Comparison of ENCODE assay signal across 18 cellular contexts in the genomic region with DNA sequence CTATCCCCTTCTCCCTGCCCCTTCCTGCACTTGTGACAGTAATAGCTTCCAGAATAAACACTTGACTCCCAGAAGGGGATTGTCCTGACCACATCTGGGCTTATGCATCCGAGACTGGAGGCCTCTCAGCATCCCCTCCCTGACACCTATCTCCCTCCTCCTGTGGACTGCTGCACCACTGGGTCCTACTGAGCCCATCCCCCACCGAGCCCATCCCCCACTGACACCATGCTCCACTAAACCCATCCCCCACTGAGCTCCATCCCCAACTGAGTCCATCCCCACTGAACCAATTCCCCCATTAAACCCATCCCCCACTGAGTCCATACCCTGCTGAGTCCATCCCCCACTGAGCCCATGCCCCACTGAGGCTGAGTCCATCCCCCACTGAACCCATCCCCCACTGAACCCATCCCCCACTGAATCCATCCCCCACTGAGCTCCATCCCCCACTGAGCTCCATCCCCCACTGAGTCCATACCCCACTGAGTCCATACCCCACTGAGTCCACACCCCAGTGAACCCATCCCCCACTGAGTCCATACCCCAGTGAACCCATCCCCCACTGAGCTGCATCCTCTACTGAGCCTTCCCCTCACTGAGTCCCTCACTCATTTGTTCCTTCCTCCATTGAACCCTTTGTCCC. TPM values are rescaled to one million over a fixed set of nuclear protein-coding genes. Genes with fewer than 3 reads are reported as not detected.
DNase-seq lines count a peak whose midpoint lies in the region; ATAC-seq and TF ChIP-seq lines count a peak whose summit lies in the region.
"Had no signal": no experiment of that assay in that cellular context is flagged by ENCODE, and none has a peak within 500 bp of the region (broad histone marks: within the 10 kb centered on the region; RNA-seq: fewer than 3 reads in every experiment).

No MANE protein-coding gene starts in this region.

- H2AFZ ChIP-seq in SK-N-SH (ENCODE audit: low read depth) = no peak overlapping the region

- no peak overlapping the region for H3K4me3 Mint-ChIP-seq in activated T-helper 17 cell treated with anti-CD3 and anti-CD28 coated beads, Interleukin-2, amount 50 U/mL, for 72 hours
- no peak overlapping the region for H3K4me3 Mint-ChIP-seq in activated T-cell treated with anti-CD3 and anti-CD28 coated beads, Interleukin-2, amount 50 U/mL, for 4 hours
- H3K4me3 Mint-ChIP-seq: activated naive CD8-positive, alpha-beta T cell treated with anti-CD3 and anti-CD28 coated beads for 36 hours; dendritic cell treated with granulocyte-macrophage colony-stimulating factor and Interleukin-4, amounts not matched to agents 40 ng/mL and 50 ng/mL, for 4 days; memory B cell; nephron; stimulated activated naive CD8-positive, alpha-beta T cell treated with anti-CD3 and anti-CD28 coated beads, Interleukin-15, Interleukin-2, amounts not matched to agents 100 ng/mL and 50 ng/mL, for 24 hours had no signal

- POLR2A ChIA-PET in SK-N-SH (lab: Yijun Ruan, JAX) = interaction anchor here (0.6 kb wide), 1 partner anchor 10 kb away, joined by 3 read pairs; no protein-coding TSS in a partner anchor

- TF ChIP-seq CTCF in SK-N-SH (IDR thresholded peaks at IDR 0.05) (no peak), spleen (IDR thresholded peaks at IDR 0.05 in 8 of 11, conservative IDR thresholded peaks at IDR 0.05 in 3 of 11) (no peak)

- H3K9ac ChIP-seq in SK-N-SH = no peak overlapping the region

- CTCF ChIA-PET in SK-N-SH (lab: Yijun Ruan, JAX) = interaction anchor here (0.6 to 8.1 kb wide), 6 partner anchors 8 to 814 kb away, joined by 3 to 143 read pairs (median 4); a partner anchor contains a TSS

- H3K36me3 ChIP-seq in SK-N-SH (replicated peaks in 1 of 2; ENCODE audit: control insufficient read depth in 1 of 2, insufficient read depth in 2 of 2, low read length in 1 of 2) = no peaks in the 10 kb centered on the region
- no peaks in the 10 kb centered on the region for H3K36me3 ChIP-seq in H7 (replicated peaks; ENCODE audit: control insufficient read depth, insufficient read depth, low read length)
- no peaks in the 10 kb centered on the region for H3K36me3 ChIP-seq in spleen
- H3K36me3 ChIP-seq: brain microvascular endothelial cell, SJSA1 had no signal

- H3K36me3 Mint-ChIP-seq in activated T-helper 17 cell treated with anti-CD3 and anti-CD28 coated beads, Interleukin-2, amount 50 U/mL, for 72 hours (ENCODE audit: low read depth) = no peaks in the 10 kb centered on the region
- H3K36me3 Mint-ChIP-seq in activated T-cell treated with anti-CD3 and anti-CD28 coated beads, Interleukin-2, amount 50 U/mL, for 4 hours (ENCODE audit: insufficient read depth) = no peaks in the 10 kb centered on the region
- H3K36me3 Mint-ChIP-seq: activated naive CD8-positive, alpha-beta T cell treated with anti-CD3 and anti-CD28 coated beads for 36 hours; memory B cell had no signal

- TF ChIP-seq EP300 in SK-N-SH (IDR thresholded peaks at IDR 0.05; ENCODE audit: borderline replicate concordance in 1 of 2, low read depth in 1 of 2, low read length in 1 of 2) = no peak

- TF ChIP-seq RAD21 in SK-N-SH (IDR thresholded peaks at IDR 0.05; ENCODE audit: low read length) = no peak

- DNase-seq in SK-N-SH (peak; percentile 33), H7 (peak; percentile 38), spleen (peak; percentile 38), SHP77 (lab: John Stamatoyannopoulos, UW) (no peak), NCI-H2227 (lab: John Stamatoyannopoulos, UW; ENCODE audit: unreplicated experiment) (no peak)
- DNase-seq in activated T-cell treated with anti-CD3 and anti-CD28 coated beads, Interleukin-2, amount 50 U/mL, for 4 hours = no peak
- DNase-seq: activated CD4-positive, alpha-beta T cell treated with anti-CD3 and anti-CD28 coated beads for 48 hours; activated naive CD8-positive, alpha-beta T cell treated with anti-CD3 and anti-CD28 coated beads for 36 hours; brain microvascular endothelial cell; NCI-H2227 treated with DMSO at 0.1 percent for 48 hours had no signal

- no peaks in the 10 kb centered on the region for H4K20me1 ChIP-seq in SK-N-SH (ENCODE audit: insufficient read depth)

- H3K4me2 ChIP-seq in SK-N-SH = no peak overlapping the region

- H3K9me2 ChIP-seq in SK-N-SH = no peaks in the 10 kb centered on the region

- TF ChIP-seq POLR2A in spleen (IDR thresholded peaks at IDR 0.05) = no peak

- 7% methylated on average over 2 of the region's 2 CpGs for whole genome bisulfite sequencing in SK-N-SH (ENCODE audit: low lambda C conversion rate)
- 70 to 85% (median 72%) methylated on average over 2 of the region's 2 CpGs for WGBS in spleen, 5 donors

- H3K4me1 Mint-ChIP-seq in activated T-helper 17 cell treated with anti-CD3 and anti-CD28 coated beads, Interleukin-2, amount 50 U/mL, for 72 hours = peaks cover 5% of the 10 kb centered on the region
- H3K4me1 Mint-ChIP-seq in activated T-cell treated with anti-CD3 and anti-CD28 coated beads, Interleukin-2, amount 50 U/mL, for 4 hours (ENCODE audit: low read depth) = peaks cover 5% of the 10 kb centered on the region

- H3K27me3 Mint-ChIP-seq in activated T-helper 17 cell treated with anti-CD3 and anti-CD28 coated beads, Interleukin-2, amount 50 U/mL, for 72 hours = peaks cover 20% of the 10 kb centered on the region
- peaks cover 34% of the 10 kb centered on the region for H3K27me3 Mint-ChIP-seq in activated T-cell treated with anti-CD3 and anti-CD28 coated beads, Interleukin-2, amount 50 U/mL, for 4 hours (ENCODE audit: low read depth)

- H3K27ac Mint-ChIP-seq in activated T-helper 17 cell treated with anti-CD3 and anti-CD28 coated beads, Interleukin-2, amount 50 U/mL, for 72 hours = no peak overlapping the region
- H3K27ac Mint-ChIP-seq: activated naive CD8-positive, alpha-beta T cell treated with anti-CD3 and anti-CD28 coated beads for 36 hours; dendritic cell treated with granulocyte-macrophage colony-stimulating factor and Interleukin-4, amounts not matched to agents 40 ng/mL and 50 ng/mL, for 4 days; memory B cell; stimulated activated naive CD8-positive, alpha-beta T cell treated with anti-CD3 and anti-CD28 coated beads, Interleukin-15, Interleukin-2, amounts not matched to agents 100 ng/mL and 50 ng/mL, for 24 hours had no signal

- H3K4me3 ChIP-seq in SK-N-SH (ENCODE audit: low read depth in 2 of 2, low read length in 1 of 2) (no peak overlapping the region), H7 (ENCODE audit: insufficient read depth, low read depth, low read length) (no peak overlapping the region), spleen (no peak overlapping the region)
- H3K4me3 ChIP-seq: SJSA1 had no signal

- no peaks in the 10 kb centered on the region for H3K79me2 ChIP-seq in SK-N-SH (ENCODE audit: insufficient read depth)

- H3K27ac ChIP-seq in SK-N-SH (ENCODE audit: low read depth in 2 of 2, low read length in 1 of 2) (no peak overlapping the region), spleen (no peak overlapping the region)
- H3K27ac ChIP-seq: brain microvascular endothelial cell, SJSA1 had no signal

- peaks cover 3% of the 10 kb centered on the region for H3F3A ChIP-seq in SK-N-SH (replicated peaks; ENCODE audit: insufficient read depth)

- H3K4me1 ChIP-seq in SK-N-SH (ENCODE audit: control insufficient read depth in 1 of 2, insufficient read depth in 2 of 2, low read depth in 1 of 2, low read length in 1 of 2) (peaks cover 4 to 10% of the 10 kb centered on the region in 2 experiments; a peak in 1 of 4 replicates), spleen (peaks cover 0 to 10% (median 8%) of the 10 kb centered on the region in 6 donors)

- intact Hi-C loops in spleen (cut with DNase I; ENCODE audit: low total_unique reads) = no loop called here

- H3K9me3 ChIP-seq in SK-N-SH = no peaks in the 10 kb centered on the region
- no peaks in the 10 kb centered on the region for H3K9me3 ChIP-seq in spleen
- H3K9me3 ChIP-seq: SJSA1 had no signal

- H3K27me3 ChIP-seq in SK-N-SH (ENCODE audit: insufficient read depth) (no peaks in the 10 kb centered on the region), H7 (ENCODE audit: control insufficient read depth, insufficient read depth, low read length) (peaks cover 20% of the 10 kb centered on the region), spleen (replicated peaks in 1 of 7) (peaks cover 0 to 44% (median 4%) of the 10 kb centered on the region in 7 donors)
- H3K27me3 ChIP-seq: brain microvascular endothelial cell, SJSA1 had no signal

- ATAC-seq in SK-N-SH treated with all-trans-retinoic acid at 6 μM for 48 hours = no peak
- ATAC-seq in activated T-helper 17 cell treated with anti-CD3 and anti-CD28 coated beads, Interleukin-2, amount 50 U/mL, for 72 hours (replicated peaks) = peak; percentile 13
- ATAC-seq in activated T-cell treated with anti-CD3 and anti-CD28 coated beads, Interleukin-2, amount 50 U/mL, for 4 hours = no peak

- no peaks in the 10 kb centered on the region for H3K9me3 Mint-ChIP-seq in activated T-helper 17 cell treated with anti-CD3 and anti-CD28 coated beads, Interleukin-2, amount 50 U/mL, for 72 hours
- H3K9me3 Mint-ChIP-seq in activated T-cell treated with anti-CD3 and anti-CD28 coated beads, Interleukin-2, amount 50 U/mL, for 4 hours = no peaks in the 10 kb centered on the region
- H3K9me3 Mint-ChIP-seq: activated naive CD8-positive, alpha-beta T cell treated with anti-CD3 and anti-CD28 coated beads for 36 hours; dendritic cell treated with granulocyte-macrophage colony-stimulating factor and Interleukin-4, amounts not matched to agents 40 ng/mL and 50 ng/mL, for 4 days; memory B cell; nephron; stimulated activated naive CD8-positive, alpha-beta T cell treated with anti-CD3 and anti-CD28 coated beads, Interleukin-15, Interleukin-2, amounts not matched to agents 100 ng/mL and 50 ng/mL, for 24 hours had no signal

RNA-seq across cellular contexts. Expression of a gene that starts 5.6 kb away (rescaled TPM):
- polyA plus RNA-seq in SK-N-SH (2012; rRNA removed) (not detected in 2 replicates), spleen (1 to 10 TPM in 1 of 3 donors, under 1 TPM in 2; 0.22 to 8.3 (median 0.41) TPM)
- not detected in 2 replicates for polyA plus RNA-seq in SK-N-SH (2012; cell fraction: cytosol; rRNA removed)
- not detected in 2 replicates for polyA plus RNA-seq in SK-N-SH (2012; cell fraction: nucleus; rRNA removed)
- total RNA-seq in H7 (2014; rRNA removed; shearing (Covaris generic)) = not detected in 2 replicates
- total RNA-seq in activated T-helper 17 cell treated with anti-CD3 and anti-CD28 coated beads, Interleukin-2, amount 50 U/mL, for 72 hours = not detected
- total RNA-seq in spleen = 10 to 100 TPM in 1 of 7 donors, 1 to 10 TPM in 5, under 1 TPM in 1; 0.76 to 11.0 (median 4.0) TPM
- total RNA-seq in activated T-cell treated with anti-CD3 and anti-CD28 coated beads, Interleukin-2, amount 50 U/mL, for 4 hours = not detected
- total RNA-seq: activated naive CD8-positive, alpha-beta T cell treated with anti-CD3 and anti-CD28 coated beads for 36 hours; glomerular endothelial cell; SJSA1 had no signal

RNA-seq across cellular contexts. Expression of a gene that starts 47.0 kb away (rescaled TPM):
- not detected in 2 replicates for polyA plus RNA-seq in SK-N-SH (2012; rRNA removed)
- polyA plus RNA-seq in SK-N-SH (2012; cell fraction: cytosol; rRNA removed) = not detected in 2 replicates
- polyA plus RNA-seq in SK-N-SH (2012; cell fraction: nucleus; rRNA removed) = not detected in 2 replicates
- total RNA-seq in H7 (2014; rRNA removed; shearing (Covaris generic)) = not detected in 2 replicates
- not detected for total RNA-seq in activated T-helper 17 cell treated with anti-CD3 and anti-CD28 coated beads, Interleukin-2, amount 50 U/mL, for 72 hours
- under 1 TPM in 1 of 7 donors, not detected in 6; 0.43 TPM for total RNA-seq in spleen
- not detected for polyA plus RNA-seq in spleen
- not detected for total RNA-seq in activated T-cell treated with anti-CD3 and anti-CD28 coated beads, Interleukin-2, amount 50 U/mL, for 4 hours
- total RNA-seq: activated naive CD8-positive, alpha-beta T cell treated with anti-CD3 and anti-CD28 coated beads for 36 hours; glomerular endothelial cell; SJSA1 had no signal

RNA-seq across cellular contexts. Expression of a gene that starts 47.8 kb away (rescaled TPM):
- polyA plus RNA-seq in SK-N-SH (2012; rRNA removed) (not detected in 2 replicates), spleen (10 to 100 TPM in 1 of 3 donors, 1 to 10 TPM in 2; 2.9 to 12.1 (median 4.4) TPM)
- not detected in 2 replicates for polyA plus RNA-seq in SK-N-SH (2012; cell fraction: cytosol; rRNA removed)
- not detected in 2 replicates for polyA plus RNA-seq in SK-N-SH (2012; cell fraction: nucleus; rRNA removed)
- 0.07 and 0.70 TPM in 2 replicates for total RNA-seq in H7 (2014; rRNA removed; shearing (Covaris generic))
- not detected for total RNA-seq in activated T-helper 17 cell treated with anti-CD3 and anti-CD28 coated beads, Interleukin-2, amount 50 U/mL, for 72 hours
- total RNA-seq in spleen = 10 to 100 TPM; 12.9 to 24.5 (median 16.0) TPM
- total RNA-seq in activated T-cell treated with anti-CD3 and anti-CD28 coated beads, Interleukin-2, amount 50 U/mL, for 4 hours = under 1 TPM; 0.05 to 0.14 (median 0.11) TPM
- total RNA-seq: activated naive CD8-positive, alpha-beta T cell treated with anti-CD3 and anti-CD28 coated beads for 36 hours; SJSA1 had no signal

Comparison
In these comparisons a context has a peak if more than half of its experiments do, and no peak if none do; other contexts are left out.
1. DNase-seq: peak in SK-N-SH (single experiment), H7 (single experiment) and spleen (single experiment); none in activated T-cell treated with anti-CD3 and anti-CD28 coated beads, Interleukin-2, amount 50 U/mL, for 4 hours (single experiment), SHP77 (0 of 2) and NCI-H2227 (single experiment).